11 cellular contexts compared by ENCODE assay signal in the genomic region with DNA sequence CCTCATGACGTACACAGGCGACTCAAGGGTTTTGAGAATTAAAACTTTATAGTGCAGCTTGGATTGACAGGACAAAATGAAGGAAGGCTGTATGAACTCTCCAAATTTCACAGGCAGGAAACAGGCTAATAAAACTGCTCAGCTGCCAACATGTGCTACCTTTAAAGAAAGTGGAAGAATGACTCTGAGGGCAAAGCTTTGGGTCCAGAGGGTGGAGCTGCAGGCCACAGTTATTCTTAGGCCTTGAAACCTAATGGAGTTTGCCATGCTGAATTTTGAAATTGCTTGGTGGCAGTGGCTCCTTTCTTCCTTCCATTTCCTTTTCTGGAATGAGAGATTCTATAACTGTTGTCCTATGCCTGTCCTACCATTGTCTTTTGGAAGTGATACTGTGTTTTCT. TPM values are rescaled to one million over a fixed set of nuclear protein-coding genes. Genes with fewer than 3 reads are reported as not detected.
A peak's percentile ranks its signal among the peaks of the same experiment; 100 is the strongest.
DNase-seq lines count a peak whose midpoint lies in the region; ATAC-seq, FAIRE-seq and TF ChIP-seq lines count a peak whose summit lies in the region.
"Had no signal": no experiment of that assay in that cellular context is flagged by ENCODE, and none has a peak within 500 bp of the region (broad histone marks: within the 10 kb centered on the region; RNA-seq: fewer than 3 reads in every experiment).

No MANE protein-coding gene starts in this region.

- BruUV-seq in PC-9 (replicated peaks; lab: Mats Ljungman, UMichigan) = no TSS peak

- H3K9me2 ChIP-seq in PC-9 (ENCODE audit: insufficient read depth) = no peaks in the 10 kb centered on the region

- POLR2A ChIA-PET in PC-9 (lab: Charles Lee; ENCODE audit: unreplicated experiment) = interaction anchor here (0.5 kb wide), 1 partner anchor 171 kb away, joined by 4 read pairs; no protein-coding TSS in a partner anchor

- no peak overlapping the region for H3K27ac ChIP-seq in PC-9
- H3K27ac ChIP-seq: prostate gland had no signal

- H3F3A ChIP-seq in PC-9 (ENCODE audit: insufficient read depth, low read depth) = peaks cover 21% of the 10 kb centered on the region; the same call in 1 of the 2 replicates

- no peak overlapping the region for H2AFZ ChIP-seq in PC-9

- peaks cover 2% of the 10 kb centered on the region for H3K27me3 Mint-ChIP-seq in glutamatergic neuron (ENCODE audit: unreplicated experiment)
- H3K27me3 Mint-ChIP-seq: activated B cell treated with CpG ODN at 0.5 μM for 24 hours had no signal

- peaks cover 25% of the 10 kb centered on the region; the same call in 1 of the 2 replicates for H3K79me2 ChIP-seq in PC-9 (ENCODE audit: low read depth)

- H3K27ac Mint-ChIP-seq in glutamatergic neuron (ENCODE audit: unreplicated experiment) = no peak overlapping the region
- H3K27ac Mint-ChIP-seq: activated B cell treated with CpG ODN at 0.5 μM for 24 hours had no signal

- peaks cover 9% of the 10 kb centered on the region for H3K36me3 ChIP-seq in PC-9 (ENCODE audit: low read depth)
- H3K36me3 ChIP-seq: prostate gland had no signal

- H3K27me3 ChIP-seq in PC-9 (ENCODE audit: insufficient read depth, low read depth) = no peaks in the 10 kb centered on the region

- no peaks in the 10 kb centered on the region for H3K9me3 Mint-ChIP-seq in glutamatergic neuron (ENCODE audit: unreplicated experiment)
- H3K9me3 Mint-ChIP-seq: activated B cell treated with CpG ODN at 0.5 μM for 24 hours had no signal

- no peak overlapping the region for H3K4me3 Mint-ChIP-seq in glutamatergic neuron (ENCODE audit: unreplicated experiment)
- H3K4me3 Mint-ChIP-seq: activated B cell treated with CpG ODN at 0.5 μM for 24 hours had no signal

- H3K4me3 ChIP-seq in HFF-Myc (replicated peaks; ENCODE audit: low read depth, low read length) = no peak overlapping the region
- H3K4me3 ChIP-seq in PC-9 = no peak overlapping the region
- H3K4me3 ChIP-seq: prostate gland had no signal

- intact Hi-C loops in PC-9 (cut with micrococcal nuclease; ENCODE audit: unreplicated experiment) = loop anchor here (1.0 kb wide), 1 partner anchor 146 kb away; no protein-coding TSS in a partner anchor

- peaks cover 11% of the 10 kb centered on the region; the same call in 1 of the 2 replicates for H4K20me1 ChIP-seq in PC-9 (ENCODE audit: insufficient read depth)

- H3K9me3 ChIP-seq in PC-9 (ENCODE audit: insufficient read depth, low read depth) = no peaks in the 10 kb centered on the region
- H3K9me3 ChIP-seq: prostate gland had no signal

- no peaks in the 10 kb centered on the region for H3K36me3 Mint-ChIP-seq in glutamatergic neuron (ENCODE audit: unreplicated experiment)

- CTCF ChIA-PET in PC-9 (lab: Charles Lee) = no interaction called here

- TF ChIP-seq CTCF in D721Med (IDR thresholded peaks at IDR 0.05; ENCODE audit: insufficient read depth, missing control alignments) (peak; percentile 16), HFF-Myc (IDR thresholded peaks at IDR 0.05; ENCODE audit: low read depth, low read length, missing control alignments) (peak; percentile 31), PC-9 (conservative IDR thresholded peaks at IDR 0.05) (peak; percentile 54), glutamatergic neuron (IDR thresholded peaks at IDR 0.05; ENCODE audit: partially characterized antibody, unreplicated experiment) (no peak)

- no peaks in the 10 kb centered on the region for H3K4me1 ChIP-seq in PC-9 (replicated peaks; ENCODE audit: insufficient read depth)
- H3K4me1 ChIP-seq: prostate gland had no signal

- ATAC-seq in GM21528 (IDR thresholded peaks at IDR 0.05; ENCODE audit: low FRiP score, unreplicated experiment) = no peak

- no peaks in the 10 kb centered on the region for H3K4me1 Mint-ChIP-seq in glutamatergic neuron (ENCODE audit: low read depth, unreplicated experiment)
- H3K4me1 Mint-ChIP-seq: activated B cell treated with CpG ODN at 0.5 μM for 24 hours had no signal

- no peak for FAIRE-seq in D721Med (lab: Jason Lieb, UNC)

- DNase-seq in D721Med (ENCODE audit: insufficient read length, low spot score) = no peak
- peak; percentile 25 for DNase-seq in HFF-Myc (ENCODE audit: extremely low read depth, low read depth)
- DNase-seq in PC-9 = peak in 1 of 2 experiments; percentile 21
- peak; percentile 55 for DNase-seq in islet precursor cell
- no peak for DNase-seq in anterior cingulate cortex (lab: John Stamatoyannopoulos, UW)
- no peak for DNase-seq in glutamatergic neuron
- no peak for DNase-seq in COLO829 (ENCODE audit: low spot score)
- DNase-seq: activated B cell treated with CpG ODN at 0.5 μM for 24 hours, NCI-H2029 had no signal

- no peak overlapping the region for H3K4me2 ChIP-seq in PC-9

RNA-seq across cellular contexts. Expression of gene HAT1, which starts 34.8 kb away (rescaled TPM):
- 96.4 and 132 TPM in 2 replicates for total RNA-seq in PC-9 (2021)
- 19.9 TPM for total RNA-seq in glutamatergic neuron (ENCODE audit: unreplicated experiment)

RNA-seq across cellular contexts. Expression of gene METAP1D, which starts 42.7 kb away (rescaled TPM):
- total RNA-seq in PC-9 (2021) (21.5 and 32.4 TPM in 2 replicates), glutamatergic neuron (ENCODE audit: unreplicated experiment) (5.1 TPM)

Comparison
In these comparisons a context has a peak if more than half of its experiments do, and no peak if none do; other contexts are left out.
1. DNase-seq: peak in HFF-Myc (single experiment) and islet precursor cell (single experiment); none in D721Med (single experiment), anterior cingulate cortex (0 of 58), glutamatergic neuron (single experiment) and COLO829 (single experiment).